15 cellular contexts compared by ENCODE assay signal in the genomic region with DNA sequence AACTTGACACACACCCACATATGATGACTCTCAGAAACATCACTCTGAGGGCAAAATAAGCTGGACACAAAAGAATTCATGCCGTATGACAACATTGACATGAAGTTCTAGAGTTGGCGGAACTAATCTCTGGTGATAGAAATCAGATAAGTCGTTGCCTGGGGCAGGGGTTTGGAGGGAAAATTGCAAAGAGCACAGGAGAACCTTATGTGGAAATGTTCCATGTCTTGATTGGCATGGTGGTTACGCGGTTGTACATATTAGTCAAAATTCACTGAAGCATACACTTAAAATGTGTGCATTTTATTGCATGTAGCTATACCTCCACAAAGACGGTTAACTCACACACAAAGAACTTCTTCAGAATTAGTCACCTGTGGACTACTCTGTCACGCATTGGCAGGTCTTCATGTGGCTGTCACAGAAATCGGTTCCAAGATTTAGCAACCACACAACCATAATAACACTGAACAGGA.
DNase-seq lines count a peak whose midpoint lies in the region; ATAC-seq and TF ChIP-seq lines count a peak whose summit lies in the region.
"Had no signal": no experiment of that assay in that cellular context is flagged by ENCODE, and none has a peak within 500 bp of the region (broad histone marks: within the 10 kb centered on the region; RNA-seq: fewer than 3 reads in every experiment).

No MANE protein-coding gene starts in this region.

- no peak overlapping the region for H3K4me3 Mint-ChIP-seq in stimulated activated effector memory CD8-positive, alpha-beta T cell treated with anti-CD3 and anti-CD28 coated beads, Interleukin-12 subunit alpha, Interleukin-12 subunit beta, amount 100 ng/mL, for 72 hours
- no peak overlapping the region for H3K4me3 Mint-ChIP-seq in naive thymus-derived CD4-positive, alpha-beta T cell
- no peak overlapping the region for H3K4me3 Mint-ChIP-seq in CD4-positive, alpha-beta T cell
- H3K4me3 Mint-ChIP-seq: central memory CD8-positive, alpha-beta T cell; H9; nephron had no signal

- intact Hi-C loops in naive thymus-derived CD4-positive, alpha-beta T cell (cut with micrococcal nuclease), result no loop called here
- intact Hi-C loops in CD4-positive, alpha-beta T cell (cut with DNase I, micrococcal nuclease), result no loop called here

- DNase-seq in activated CD8-positive, alpha-beta memory T cell treated with anti-CD3 and anti-CD28 coated beads for 24 hours, result peak; percentile 28
- no peak for DNase-seq in activated CD8-positive, alpha-beta memory T cell treated with anti-CD3 and anti-CD28 coated beads, Interleukin-2, amount 50 U/mL, for 48 hours
- peak; percentile 43 for DNase-seq in RPMI7951 (ENCODE audit: low read depth)
- no peak for DNase-seq in stimulated activated effector memory CD8-positive, alpha-beta T cell treated with anti-CD3 and anti-CD28 coated beads, Interleukin-12 subunit alpha, Interleukin-12 subunit beta, amount 100 ng/mL, for 72 hours (ENCODE audit: low spot score in 2 of 2)
- DNase-seq in naive thymus-derived CD4-positive, alpha-beta T cell, result no peak
- no peak for DNase-seq in activated naive CD4-positive, alpha-beta T cell treated with Interleukin-2 at 50 U/mL for 16 hours
- no peak for DNase-seq in CD4-positive, alpha-beta T cell
- DNase-seq: activated T-cell treated with anti-CD3 and anti-CD28 coated beads for 4 hours, H9, NCI-H187 treated with DMSO at 0.1 percent for 48 hours, NCI-H774 had no signal

- no peak overlapping the region for H3K4me3 ChIP-seq in naive thymus-derived CD4-positive, alpha-beta T cell (ENCODE audit: low read length)
- H3K4me3 ChIP-seq: A549 had no signal

- CTCF ChIA-PET in naive thymus-derived CD4-positive, alpha-beta T cell (lab: Charles Lee), result no interaction called here
- CTCF ChIA-PET in CD4-positive, alpha-beta T cell (lab: Charles Lee), result no interaction called here

- H3K4me1 ChIP-seq in naive thymus-derived CD4-positive, alpha-beta T cell (ENCODE audit: control insufficient read depth in 2 of 2, insufficient read depth in 2 of 2, low read length in 2 of 2), result no peaks in the 10 kb centered on the region
- H3K4me1 ChIP-seq: A549 had no signal

- H3K27me3 Mint-ChIP-seq in naive thymus-derived CD4-positive, alpha-beta T cell, result peaks cover 0 to 38% (median 4%) of the 10 kb centered on the region in 5 donors
- peaks cover 5% of the 10 kb centered on the region for H3K27me3 Mint-ChIP-seq in CD4-positive, alpha-beta T cell

- no peak for TF ChIP-seq CTCF in CD4-positive, alpha-beta T cell (IDR thresholded peaks at IDR 0.05)

- no peaks in the 10 kb centered on the region for H3K9me3 Mint-ChIP-seq in stimulated activated effector memory CD8-positive, alpha-beta T cell treated with anti-CD3 and anti-CD28 coated beads, Interleukin-12 subunit alpha, Interleukin-12 subunit beta, amount 100 ng/mL, for 72 hours
- peaks cover 0 to 1% (median 0%) of the 10 kb centered on the region in 11 donors for H3K9me3 Mint-ChIP-seq in naive thymus-derived CD4-positive, alpha-beta T cell
- no peaks in the 10 kb centered on the region for H3K9me3 Mint-ChIP-seq in CD4-positive, alpha-beta T cell
- H3K9me3 Mint-ChIP-seq: central memory CD8-positive, alpha-beta T cell; H9; nephron had no signal

- H3K27ac ChIP-seq in naive thymus-derived CD4-positive, alpha-beta T cell (ENCODE audit: low read depth, low read length), result no peak overlapping the region
- H3K27ac ChIP-seq in CD4-positive, alpha-beta T cell (ENCODE audit: low read depth, low read length), result no peak overlapping the region
- H3K27ac ChIP-seq: A549 had no signal

- H3K27ac Mint-ChIP-seq in stimulated activated effector memory CD8-positive, alpha-beta T cell treated with anti-CD3 and anti-CD28 coated beads, Interleukin-12 subunit alpha, Interleukin-12 subunit beta, amount 100 ng/mL, for 72 hours, result peak overlapping the region; percentile 52
- H3K27ac Mint-ChIP-seq in naive thymus-derived CD4-positive, alpha-beta T cell, result no peak overlapping the region
- no peak overlapping the region for H3K27ac Mint-ChIP-seq in CD4-positive, alpha-beta T cell
- H3K27ac Mint-ChIP-seq: nephron had no signal

- ATAC-seq in HG02884 (IDR thresholded peaks at IDR 0.05; ENCODE audit: unreplicated experiment), result peak; percentile 68
- peak; percentile 85 for ATAC-seq in stimulated activated effector memory CD8-positive, alpha-beta T cell treated with anti-CD3 and anti-CD28 coated beads, Interleukin-12 subunit alpha, Interleukin-12 subunit beta, amount 100 ng/mL, for 72 hours
- ATAC-seq in naive thymus-derived CD4-positive, alpha-beta T cell, result no peak
- ATAC-seq in CD4-positive, alpha-beta T cell (ENCODE audit: poor library complexity), result no peak
- ATAC-seq: A549 had no signal

- no peaks in the 10 kb centered on the region for H3K4me1 Mint-ChIP-seq in stimulated activated effector memory CD8-positive, alpha-beta T cell treated with anti-CD3 and anti-CD28 coated beads, Interleukin-12 subunit alpha, Interleukin-12 subunit beta, amount 100 ng/mL, for 72 hours
- H3K4me1 Mint-ChIP-seq in naive thymus-derived CD4-positive, alpha-beta T cell, result peaks cover 0 to 5% (median 0%) of the 10 kb centered on the region in 7 donors
- H3K4me1 Mint-ChIP-seq in CD4-positive, alpha-beta T cell (ENCODE audit: low read depth), result no peaks in the 10 kb centered on the region
- H3K4me1 Mint-ChIP-seq: central memory CD8-positive, alpha-beta T cell; nephron had no signal

- no peaks in the 10 kb centered on the region for H3K27me3 ChIP-seq in naive thymus-derived CD4-positive, alpha-beta T cell (ENCODE audit: control insufficient read depth in 2 of 2, insufficient read depth in 2 of 2, low read length in 2 of 2)
- H3K27me3 ChIP-seq in CD4-positive, alpha-beta T cell (ENCODE audit: control insufficient read depth, insufficient read depth, low read length), result no peaks in the 10 kb centered on the region

- H3K36me3 ChIP-seq in naive thymus-derived CD4-positive, alpha-beta T cell (ENCODE audit: control insufficient read depth in 2 of 3, insufficient read depth in 3 of 3, low read length in 3 of 3), result no peaks in the 10 kb centered on the region

- H3K9me3 ChIP-seq in naive thymus-derived CD4-positive, alpha-beta T cell (ENCODE audit: control insufficient read depth in 2 of 3, low read length in 3 of 3), result no peaks in the 10 kb centered on the region
- H3K9me3 ChIP-seq in CD4-positive, alpha-beta T cell (ENCODE audit: control insufficient read depth, low read length), result no peaks in the 10 kb centered on the region
- H3K9me3 ChIP-seq: A549 had no signal

- no peaks in the 10 kb centered on the region for H3K36me3 Mint-ChIP-seq in stimulated activated effector memory CD8-positive, alpha-beta T cell treated with anti-CD3 and anti-CD28 coated beads, Interleukin-12 subunit alpha, Interleukin-12 subunit beta, amount 100 ng/mL, for 72 hours
- peaks cover 0 to 7% (median 0%) of the 10 kb centered on the region in 5 donors for H3K36me3 Mint-ChIP-seq in naive thymus-derived CD4-positive, alpha-beta T cell
- no peaks in the 10 kb centered on the region for H3K36me3 Mint-ChIP-seq in CD4-positive, alpha-beta T cell (ENCODE audit: low read depth)

- POLR2A ChIA-PET in naive thymus-derived CD4-positive, alpha-beta T cell (lab: Charles Lee), result no interaction called here
- POLR2A ChIA-PET in CD4-positive, alpha-beta T cell (lab: Charles Lee), result interaction anchor here (0.6 kb wide), 1 partner anchor 12 kb away, joined by 3 read pairs; no protein-coding TSS in a partner anchor

Comparison
In these comparisons a context has a peak if more than half of its experiments do, and no peak if none do; other contexts are left out.
1. DNase-seq: peak in activated CD8-positive, alpha-beta memory T cell treated with anti-CD3 and anti-CD28 coated beads for 24 hours (single experiment) and RPMI7951 (single experiment); none in activated CD8-positive, alpha-beta memory T cell treated with anti-CD3 and anti-CD28 coated beads, Interleukin-2, amount 50 U/mL, for 48 hours (single experiment), stimulated activated effector memory CD8-positive, alpha-beta T cell treated with anti-CD3 and anti-CD28 coated beads, Interleukin-12 subunit alpha, Interleukin-12 subunit beta, amount 100 ng/mL, for 72 hours (0 of 2), naive thymus-derived CD4-positive, alpha-beta T cell (0 of 9), activated naive CD4-positive, alpha-beta T cell treated with Interleukin-2 at 50 U/mL for 16 hours (single experiment) and CD4-positive, alpha-beta T cell (0 of 10).
2. ATAC-seq: peak in HG02884 (single experiment) and stimulated activated effector memory CD8-positive, alpha-beta T cell treated with anti-CD3 and anti-CD28 coated beads, Interleukin-12 subunit alpha, Interleukin-12 subunit beta, amount 100 ng/mL, for 72 hours (single experiment); none in naive thymus-derived CD4-positive, alpha-beta T cell (single experiment) and CD4-positive, alpha-beta T cell (single experiment).